In the genomic region with DNA sequence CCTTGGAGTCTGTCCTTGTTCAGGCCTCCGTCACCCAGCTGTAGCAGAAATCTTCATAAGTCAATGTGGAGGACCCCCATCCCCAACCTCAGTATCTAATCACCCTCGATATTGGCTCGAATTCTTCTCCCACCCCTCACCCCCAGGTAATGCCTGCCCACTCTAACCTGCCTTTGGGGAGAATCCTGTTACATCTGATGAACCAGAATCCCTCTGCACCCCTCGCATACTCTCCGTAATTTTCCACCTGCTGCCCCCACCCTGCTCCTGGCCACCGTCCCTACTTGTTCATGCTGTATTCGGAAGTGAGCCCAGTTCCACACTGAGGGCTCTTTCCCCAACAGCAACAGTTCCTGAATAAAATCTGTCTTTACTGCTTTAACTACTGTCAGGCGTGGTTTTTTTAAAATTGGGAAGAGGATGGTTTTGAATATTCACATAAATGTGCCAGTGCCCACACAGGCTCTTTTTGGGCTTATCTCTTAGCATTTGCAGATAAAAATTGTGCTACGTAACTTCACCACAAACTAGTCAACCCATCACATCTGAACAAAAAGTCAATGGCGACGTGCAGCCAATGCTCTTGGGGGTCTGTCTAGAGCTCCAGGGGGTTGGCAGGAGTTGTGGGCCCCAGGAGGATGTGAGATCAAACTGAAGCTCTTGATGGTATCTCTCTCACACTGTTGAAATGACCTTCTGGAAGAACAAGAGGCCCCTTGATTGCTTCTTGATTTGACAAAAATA, we compare ENCODE assay signal across 21 cellular contexts.
DNase-seq lines count a peak whose midpoint lies in the region; ATAC-seq and TF ChIP-seq lines count a peak whose summit lies in the region.
"Had no signal": no experiment of that assay in that cellular context is flagged by ENCODE, and none has a peak within 500 bp of the region (broad histone marks: within the 10 kb centered on the region; RNA-seq: fewer than 3 reads in every experiment).

No MANE protein-coding gene starts in this region.

- no peak overlapping the region for H3K4me3 Mint-ChIP-seq in natural killer cell treated with Interleukin-12 subunit alpha and Interleukin-12 subunit beta and Interleukin-15 and Interleukin-18, amount 100 ng/mL, for 72 hours
- H3K4me3 Mint-ChIP-seq in natural killer cell, result no peak overlapping the region

- no peak for ATAC-seq in natural killer cell treated with Interleukin-12 subunit alpha and Interleukin-12 subunit beta and Interleukin-15 and Interleukin-18, amount 100 ng/mL, for 72 hours
- no peak for ATAC-seq in natural killer cell
- ATAC-seq in HG03442 (IDR thresholded peaks at IDR 0.05; ENCODE audit: unreplicated experiment), result no peak
- ATAC-seq: A549, Panc1 had no signal

- no peak overlapping the region for H3K27ac ChIP-seq in esophagus muscularis mucosa (replicated peaks in 1 of 4)
- peak overlapping the region in 1 of 8 donors; percentile 44 for H3K27ac ChIP-seq in spleen
- H3K27ac ChIP-seq: A549 had no signal

- H3K4me3 ChIP-seq in esophagus muscularis mucosa (no peak overlapping the region), spleen (no peak overlapping the region)
- H3K4me3 ChIP-seq: A549 had no signal

- no peaks in the 10 kb centered on the region for H3K9me3 Mint-ChIP-seq in natural killer cell treated with Interleukin-12 subunit alpha and Interleukin-12 subunit beta and Interleukin-15 and Interleukin-18, amount 100 ng/mL, for 72 hours
- H3K9me3 Mint-ChIP-seq in natural killer cell, result no peaks in the 10 kb centered on the region

- WGBS in esophagus muscularis mucosa, result 90% methylated on average over 11 of the region's 11 CpGs
- 92 to 97% (median 95%) methylated on average over 11 of the region's 11 CpGs for WGBS in spleen, 5 donors

- H3K36me3 Mint-ChIP-seq in natural killer cell treated with Interleukin-12 subunit alpha and Interleukin-12 subunit beta and Interleukin-15 and Interleukin-18, amount 100 ng/mL, for 72 hours, result no peaks in the 10 kb centered on the region
- no peaks in the 10 kb centered on the region for H3K36me3 Mint-ChIP-seq in natural killer cell

- peak; percentile 19 for DNase-seq in activated CD8-positive, alpha-beta memory T cell treated with anti-CD3 and anti-CD28 coated beads for 24 hours
- DNase-seq in activated CD8-positive, alpha-beta memory T cell treated with anti-CD3 and anti-CD28 coated beads, Interleukin-2, amount 50 U/mL, for 4 hours, result no peak
- no peak for DNase-seq in natural killer cell treated with Interleukin-12 subunit alpha and Interleukin-12 subunit beta and Interleukin-15 and Interleukin-18, amount 100 ng/mL, for 72 hours (ENCODE audit: low spot score)
- DNase-seq in natural killer cell, result no peak
- peak; percentile 68 for DNase-seq in esophagus muscularis mucosa (ENCODE audit: extremely low spot score)
- DNase-seq in spleen, result peak; percentile 28
- no peak for DNase-seq in RKO (ENCODE audit: low spot score)
- DNase-seq: BE2C, DMS79, GOT3, HCEC 1CT, IMR-90, Karpas-422, NCI-H1694, NCI-H2081, NCI-H2171, NCI-H524 treated with DMSO at 0.1 percent for 48 hours, NCI-H82 had no signal

- TF ChIP-seq POLR2A in esophagus muscularis mucosa (IDR thresholded peaks at IDR 0.05; ENCODE audit: low read depth) (no peak), spleen (IDR thresholded peaks at IDR 0.05) (no peak)

- TF ChIP-seq CTCF in natural killer cell (IDR thresholded peaks at IDR 0.05) (no peak), esophagus muscularis mucosa (IDR thresholded peaks at IDR 0.05) (no peak), spleen (IDR thresholded peaks at IDR 0.05 in 8 of 11, conservative IDR thresholded peaks at IDR 0.05 in 3 of 11) (no peak)

- H3K27me3 ChIP-seq in esophagus muscularis mucosa, result peaks cover 0 to 4% (median 0%) of the 10 kb centered on the region in 4 donors
- H3K27me3 ChIP-seq in spleen (replicated peaks in 1 of 7), result no peaks in the 10 kb centered on the region
- H3K27me3 ChIP-seq: BE2C had no signal

- no peaks in the 10 kb centered on the region for H3K36me3 ChIP-seq in esophagus muscularis mucosa
- no peaks in the 10 kb centered on the region for H3K36me3 ChIP-seq in spleen
- H3K36me3 ChIP-seq: BE2C had no signal

- intact Hi-C loops in natural killer cell (cut with micrococcal nuclease), result no loop called here
- intact Hi-C loops in esophagus muscularis mucosa (cut with DNase I), result no loop called here
- intact Hi-C loops in spleen (cut with DNase I; ENCODE audit: low total_unique reads), result no loop called here

- peaks cover 13 to 16% of the 10 kb centered on the region in 2 donors for H3K27me3 Mint-ChIP-seq in natural killer cell treated with Interleukin-12 subunit alpha and Interleukin-12 subunit beta and Interleukin-15 and Interleukin-18, amount 100 ng/mL, for 72 hours
- H3K27me3 Mint-ChIP-seq in natural killer cell (ENCODE audit: low read depth in 2 of 2), result peaks cover 9 to 23% of the 10 kb centered on the region in 2 donors

- H3K4me1 Mint-ChIP-seq in natural killer cell treated with Interleukin-12 subunit alpha and Interleukin-12 subunit beta and Interleukin-15 and Interleukin-18, amount 100 ng/mL, for 72 hours (ENCODE audit: low read depth in 2 of 2), result peaks cover 6 to 10% of the 10 kb centered on the region in 2 donors
- H3K4me1 Mint-ChIP-seq in natural killer cell, result no peaks in the 10 kb centered on the region

- no peak for TF ChIP-seq EP300 in esophagus muscularis mucosa (IDR thresholded peaks at IDR 0.05)

- H3K9me3 ChIP-seq in esophagus muscularis mucosa (peaks cover 0 to 8% (median 0%) of the 10 kb centered on the region in 4 donors), spleen (no peaks in the 10 kb centered on the region)
- H3K9me3 ChIP-seq: BE2C had no signal

- no peaks in the 10 kb centered on the region for H3K4me1 ChIP-seq in esophagus muscularis mucosa
- H3K4me1 ChIP-seq in spleen, result peaks cover 0 to 5% (median 0%) of the 10 kb centered on the region in 6 donors
- H3K4me1 ChIP-seq: A549, BE2C had no signal

- H3K27ac Mint-ChIP-seq in natural killer cell treated with Interleukin-12 subunit alpha and Interleukin-12 subunit beta and Interleukin-15 and Interleukin-18, amount 100 ng/mL, for 72 hours, result peak overlapping the region; percentile 19 to 71
- no peak overlapping the region for H3K27ac Mint-ChIP-seq in natural killer cell

Comparison
In these comparisons a context has a peak if more than half of its experiments do, and no peak if none do; other contexts are left out.
1. DNase-seq: peak in activated CD8-positive, alpha-beta memory T cell treated with anti-CD3 and anti-CD28 coated beads for 24 hours (single experiment), esophagus muscularis mucosa (single experiment) and spleen (single experiment); none in activated CD8-positive, alpha-beta memory T cell treated with anti-CD3 and anti-CD28 coated beads, Interleukin-2, amount 50 U/mL, for 4 hours (single experiment), natural killer cell treated with Interleukin-12 subunit alpha and Interleukin-12 subunit beta and Interleukin-15 and Interleukin-18, amount 100 ng/mL, for 72 hours (single experiment), natural killer cell (single experiment) and RKO (single experiment).
2. H3K27ac Mint-ChIP-seq: peak in natural killer cell treated with Interleukin-12 subunit alpha and Interleukin-12 subunit beta and Interleukin-15 and Interleukin-18, amount 100 ng/mL, for 72 hours (2 of 2); none in natural killer cell (0 of 2).